Comparison of ENCODE assay signal across 33 cellular contexts in the genomic region with DNA sequence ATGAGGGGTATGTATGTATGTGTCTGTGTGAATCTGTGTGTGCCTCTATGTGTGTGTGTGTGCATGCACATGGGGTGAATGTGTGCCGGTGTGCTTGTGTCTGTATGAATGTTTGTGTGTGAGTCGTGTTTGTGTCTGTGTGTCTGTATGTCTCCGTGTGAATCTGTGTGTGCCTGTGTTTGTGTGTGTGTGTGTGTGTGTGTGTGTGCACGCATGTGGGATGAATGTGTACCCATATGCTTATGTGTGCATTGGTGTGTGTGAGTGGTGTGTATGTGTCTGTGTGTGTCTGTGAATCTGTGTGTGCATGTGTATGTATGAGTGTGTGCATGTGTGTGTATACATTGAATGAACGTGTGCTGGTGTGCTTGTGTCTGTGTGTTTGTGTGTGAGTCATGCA.
"Had no signal": no experiment of that assay in that cellular context is flagged by ENCODE, and none has a peak within 500 bp of the region (broad histone marks: within the 10 kb centered on the region; RNA-seq: fewer than 3 reads in every experiment).

No MANE protein-coding gene starts in this region.

- H3K36me3 ChIP-seq: brain microvascular endothelial cell, cardiac muscle cell, WERI-Rb-1 had no signal

- H3K27ac ChIP-seq: brain microvascular endothelial cell, cardiac muscle cell, PC-9, RWPE1, WERI-Rb-1 had no signal

- H3K27me3 ChIP-seq: brain microvascular endothelial cell had no signal

- H3K4me2 ChIP-seq: PC-9 had no signal

- H3K4me3 ChIP-seq: cardiac muscle cell, PC-9 had no signal

- ATAC-seq: activated CD8-positive, alpha-beta memory T cell treated with anti-CD3 and anti-CD28 coated beads, Interleukin-2, amount 10 ng/mL, durations not matched to agents 7 days and 5 days; activated naive CD8-positive, alpha-beta T cell treated with anti-CD3 and anti-CD28 coated beads, Interleukin-2, amount 50 U/mL, for 24 hours had no signal

- FAIRE-seq: RCC 7860 had no signal

- H2AFZ ChIP-seq: PC-9 had no signal

- DNase-seq: activated CD4-positive, alpha-beta memory T cell treated with anti-CD3 and anti-CD28 coated beads, Interleukin-2, amount 10 ng/mL, durations not matched to agents 7 days and 5 days; activated CD4-positive, alpha-beta T cell treated with anti-CD3 and anti-CD28 coated beads for 1 hour; activated CD4-positive, alpha-beta T cell treated with anti-CD3 and anti-CD28 coated beads for 48 hours; activated CD4-positive, CD25-positive, alpha-beta regulatory T cell; activated CD8-positive, alpha-beta memory T cell treated with anti-CD3 and anti-CD28 coated beads for 24 hours; activated CD8-positive, alpha-beta memory T cell treated with anti-CD3 and anti-CD28 coated beads, Interleukin-2, amount 10 ng/mL, durations not matched to agents 7 days and 5 days; activated CD8-positive, alpha-beta memory T cell treated with anti-CD3 and anti-CD28 coated beads, Interleukin-2, amount 50 U/mL, for 48 hours; activated effector memory CD4-positive, alpha-beta T cell treated with Interleukin-2 at 50 U/mL for 16 hours; activated naive CD4-positive, alpha-beta T cell treated with anti-CD3 and anti-CD28 coated beads, Interleukin-2, amount 10 ng/mL, durations not matched to agents 7 days and 5 days; activated naive CD8-positive, alpha-beta T cell treated with anti-CD3 and anti-CD28 coated beads, Interleukin-2, amount 50 U/mL, for 24 hours; activated T-cell treated with anti-CD3 and anti-CD28 coated beads, Interleukin-2, amount 50 U/mL, for 48 hours; brain microvascular endothelial cell; MM.1S; MV-4-11; NCI-H1092; NCI-H1436 treated with DMSO at 0.1 percent for 48 hours; NCI-H1694 treated with DMSO at 0.1 percent for 48 hours; NCI-H2029 treated with DMSO at 0.1 percent for 48 hours; NCI-H2107; NCI-H2171; NCI-H510A; NCI-H748 treated with DMSO at 0.1 percent for 48 hours; NK-92 treated with Interleukin-12 subunit alpha and Interleukin-12 subunit beta, amount 100 ng/mL, for 24 hours; PC-9; Right ventricle myocardium superior; SW 1271; T-helper 1 cell; T-helper 2 cell; T-helper 9 cell; WERI-Rb-1 had no signal
